In genomic region chr6:162941128-162941527, GRCh38 we compare ENCODE assay signal across 25 cellular contexts.
"Had no signal": no experiment of that assay in that cellular context is flagged by ENCODE, and none has a peak within 500 bp of the region (broad histone marks: within the 10 kb centered on the region; RNA-seq: fewer than 3 reads in every experiment).

No MANE protein-coding gene starts in this region.

- H3K36me3 Mint-ChIP-seq: activated CD4-positive, alpha-beta memory T cell treated with anti-CD3 and anti-CD28 coated beads for 36 hours; activated naive CD8-positive, alpha-beta T cell had no signal

- H3K27ac ChIP-seq: breast epithelium, Peyer's patch, SJSA1 had no signal

- H3K27me3 Mint-ChIP-seq: activated B cell treated with CpG ODN at 0.5 μM for 24 hours; activated CD4-positive, alpha-beta memory T cell treated with anti-CD3 and anti-CD28 coated beads for 36 hours; activated CD4-positive, alpha-beta T cell treated with anti-CD3 and anti-CD28 coated beads, Interleukin-2, amount 10 ng/mL, durations not matched to agents 7 days and 5 days; activated naive CD8-positive, alpha-beta T cell had no signal

- H3K4me3 ChIP-seq: breast epithelium, K562, Peyer's patch, SJSA1 had no signal

- H3K9me3 ChIP-seq: breast epithelium, SJSA1 had no signal

- H3K4me1 Mint-ChIP-seq: activated B cell treated with CpG ODN at 0.5 μM for 24 hours; activated CD4-positive, alpha-beta T cell treated with anti-CD3 and anti-CD28 coated beads, Interleukin-2, amount 10 ng/mL, durations not matched to agents 7 days and 5 days had no signal

- H3K4me3 Mint-ChIP-seq: activated B cell treated with CpG ODN at 0.5 μM for 24 hours; activated CD4-positive, alpha-beta memory T cell treated with anti-CD3 and anti-CD28 coated beads for 36 hours; activated CD4-positive, alpha-beta T cell treated with anti-CD3 and anti-CD28 coated beads, Interleukin-2, amount 10 ng/mL, durations not matched to agents 7 days and 5 days; activated naive CD4-positive, alpha-beta T cell treated with anti-CD3 and anti-CD28 coated beads for 36 hours; activated naive CD8-positive, alpha-beta T cell; activated T-cell treated with anti-CD3 and anti-CD28 coated beads, Interleukin-2, amount 50 U/mL, for 4 hours; T-helper 1 cell treated with Interleukin-12 subunit alpha and Interleukin-12 subunit beta and Interleukin-4 antibody, amounts not matched to agents 30 μg/mL and 1 μg/mL, for 36 hours had no signal

- H3K36me3 ChIP-seq: breast epithelium, Peyer's patch, SJSA1 had no signal

- H3K4me1 ChIP-seq: breast epithelium, Peyer's patch, SJSA1 had no signal

- ATAC-seq: activated T-cell treated with anti-CD3 and anti-CD28 coated beads, Interleukin-2, amount 50 U/mL, for 4 hours; K562; SK-N-SH treated with all-trans-retinoic acid at 6 μM for 48 hours had no signal

- H3K27ac Mint-ChIP-seq: activated B cell treated with CpG ODN at 0.5 μM for 24 hours; activated CD4-positive, alpha-beta memory T cell treated with anti-CD3 and anti-CD28 coated beads for 36 hours; activated CD4-positive, alpha-beta T cell treated with anti-CD3 and anti-CD28 coated beads, Interleukin-2, amount 10 ng/mL, durations not matched to agents 7 days and 5 days; activated naive CD4-positive, alpha-beta T cell treated with anti-CD3 and anti-CD28 coated beads for 36 hours; activated naive CD8-positive, alpha-beta T cell; T-helper 1 cell treated with Interleukin-12 subunit alpha and Interleukin-12 subunit beta and Interleukin-4 antibody, amounts not matched to agents 30 μg/mL and 1 μg/mL, for 36 hours had no signal

- H3K27me3 ChIP-seq: breast epithelium, Peyer's patch, SJSA1 had no signal

- DNase-seq: activated B cell treated with CpG ODN at 0.5 μM for 24 hours; activated CD4-positive, alpha-beta memory T cell treated with anti-CD3 and anti-CD28 coated beads for 36 hours; activated CD4-positive, alpha-beta T cell treated with anti-CD3 and anti-CD28 coated beads, Interleukin-2, amount 10 ng/mL, durations not matched to agents 7 days and 5 days; activated CD8-positive, alpha-beta memory T cell treated with anti-CD3 and anti-CD28 coated beads for 24 hours; activated gamma-delta T cell; activated naive CD4-positive, alpha-beta T cell treated with anti-CD3 and anti-CD28 coated beads for 36 hours; activated T-cell treated with anti-CD3 and anti-CD28 coated beads, Interleukin-2, amount 50 U/mL, for 4 hours; Karpas-422; MM.1S; NCI-H1105; NCI-H1436; NCI-H1694 treated with DMSO at 0.1 percent for 48 hours; NCI-H2081; NCI-H510A treated with DMSO at 0.1 percent for 48 hours; NCI-H69; NK-92 treated with Interleukin-12 subunit alpha and Interleukin-12 subunit beta, amount 100 ng/mL, for 24 hours; Peyer's patch; SHP77; T-helper 9 cell had no signal
